ENCODE assay signal across 1 cellular context in genomic region chr4:70187216-70187615, GRCh38.
A peak's percentile ranks its signal among the peaks of the same experiment; 100 is the strongest.
TF ChIP-seq lines count a peak whose summit lies in the region.

No MANE protein-coding gene starts in this region.

TF ChIP-seq in HepG2, 621 proteins besides CTCF, POLR2A, EP300 and RAD21:
- TF ChIP-seq RELA (CRISPR knock-in tag; IDR thresholded peaks at IDR 0.05) (no peak), BCL6 (CRISPR knock-in tag; IDR thresholded peaks at IDR 0.05) (peak; percentile 47), ZNF775 (CRISPR knock-in tag; IDR thresholded peaks at IDR 0.05; ENCODE audit: borderline replicate concordance) (peak; percentile 65; the same call in 1 of the 2 replicates)
